Comparison of ENCODE assay signal across 20 cellular contexts in genomic region chr5:176474476-176474875, GRCh38. TPM values are rescaled to one million over a fixed set of nuclear protein-coding genes. Genes with fewer than 3 reads are reported as not detected.
DNase-seq lines count a peak whose midpoint lies in the region; ATAC-seq, FAIRE-seq and TF ChIP-seq lines count a peak whose summit lies in the region.
"Had no signal": no experiment of that assay in that cellular context is flagged by ENCODE, and none has a peak within 500 bp of the region (broad histone marks: within the 10 kb centered on the region; RNA-seq: fewer than 3 reads in every experiment).

No MANE protein-coding gene starts in this region.

- no peak for FAIRE-seq in A549 (lab: Jason Lieb, UNC)
- FAIRE-seq: GM12892, GM19239, H1 had no signal

- H3K4me2 ChIP-seq in A549 (no peak overlapping the region), mammary epithelial cell (ENCODE audit: insufficient read depth, low read depth, low read length) (no peak overlapping the region)
- H3K4me2 ChIP-seq: KMS-11 had no signal

- H3K36me3 Mint-ChIP-seq in HFFc6 (ENCODE audit: low read depth) (peaks cover 33% of the 10 kb centered on the region), type B pancreatic cell (peaks cover 44% of the 10 kb centered on the region)

- ATAC-seq in A549, result no peak
- peak; percentile 14; the same call in 1 of the 3 replicates for ATAC-seq in RWPE2 (ENCODE audit: low read depth)
- ATAC-seq in HG03378 (IDR thresholded peaks at IDR 0.05; ENCODE audit: unreplicated experiment), result no peak
- no peak for ATAC-seq in HG03097 (IDR thresholded peaks at IDR 0.05; ENCODE audit: low FRiP score, unreplicated experiment)

- no peak overlapping the region for H2AFZ ChIP-seq in mammary epithelial cell (ENCODE audit: low read depth, low read length)

- H3K27me3 ChIP-seq in RWPE2 (ENCODE audit: insufficient read depth, poor library complexity, severe bottlenecking), result no peaks in the 10 kb centered on the region
- no peaks in the 10 kb centered on the region for H3K27me3 ChIP-seq in mammary epithelial cell (ENCODE audit: insufficient read depth, low read length)
- H3K27me3 ChIP-seq: Peyer's patch had no signal

- WGBS in A549 (ENCODE audit: missing lambda C conversion rate), result 92% methylated on average over 1 of the region's 1 CpG
- 67% methylated on average over 1 of the region's 1 CpG for WGBS in mammary epithelial cell (ENCODE audit: low coverage, missing lambda C conversion rate)

- no peak for DNase-seq in A549 (ENCODE audit: low read depth in 1 of 2, low spot score in 1 of 2)
- peak; percentile 69 for DNase-seq in HFFc6
- no peak for DNase-seq in RWPE2 (ENCODE audit: low spot score)
- DNase-seq in mammary epithelial cell, result peak; percentile 16
- no peak for DNase-seq in stimulated activated CD4-positive, alpha-beta T cell treated with anti-CD3 and anti-CD28 coated beads, Interleukin-2, amount 100 ng/mL, for 24 hours
- no peak for DNase-seq in type B pancreatic cell (ENCODE audit: extremely low spot score, unreplicated experiment)
- DNase-seq: COR-L47, DMS153, NCI-H2029, NCI-H524 treated with DMSO at 0.1 percent for 48 hours, Peyer's patch, SIG-M5, SW 1271 had no signal

- H3K27ac ChIP-seq in A549, result no peak overlapping the region
- H3K27ac ChIP-seq in RWPE2 (ENCODE audit: poor library complexity, severe bottlenecking), result no peak overlapping the region
- no peak overlapping the region for H3K27ac ChIP-seq in mammary epithelial cell (ENCODE audit: insufficient read depth, low read depth, low read length)
- H3K27ac ChIP-seq: KMS-11, Peyer's patch had no signal

- no peaks in the 10 kb centered on the region for H4K20me1 ChIP-seq in mammary epithelial cell (ENCODE audit: insufficient read depth, low read length)

- H3K79me2 ChIP-seq in mammary epithelial cell (ENCODE audit: insufficient read depth, low read length), result peaks cover 82% of the 10 kb centered on the region

- no peaks in the 10 kb centered on the region; the same call in 2 of the 3 replicates for H3K4me1 ChIP-seq in A549
- peaks cover 3% of the 10 kb centered on the region for H3K4me1 ChIP-seq in RWPE2 (ENCODE audit: insufficient read depth, poor library complexity, severe bottlenecking)
- H3K4me1 ChIP-seq in mammary epithelial cell (ENCODE audit: insufficient read depth, low read length), result no peaks in the 10 kb centered on the region
- H3K4me1 ChIP-seq: Peyer's patch had no signal

- POLR2A ChIA-PET in A549 (lab: Yijun Ruan, JAX), result no interaction called here

- TF ChIP-seq EP300 in A549 (IDR thresholded peaks at IDR 0.05), result no peak

- intact Hi-C loops in mammary epithelial cell (cut with micrococcal nuclease), result no loop called here

- no peak for TF ChIP-seq RAD21 in A549 (conservative IDR thresholded peaks at IDR 0.05 in 1 of 2, IDR thresholded peaks at IDR 0.05 in 1 of 2)

- H3K9me3 Mint-ChIP-seq in HFFc6 (no peaks in the 10 kb centered on the region), type B pancreatic cell (peaks cover 10% of the 10 kb centered on the region)

- H3K27ac Mint-ChIP-seq in HFFc6 (peak overlapping the region; percentile 12), type B pancreatic cell (no peak overlapping the region)

- no TSS peak for BruUV-seq in mammary epithelial cell (replicated peaks; lab: Mats Ljungman, UMichigan)

- H3K9ac ChIP-seq in mammary epithelial cell (ENCODE audit: insufficient read depth, low read length), result no peak overlapping the region
- H3K9ac ChIP-seq: KMS-11 had no signal

- H3K4me3 Mint-ChIP-seq in HFFc6, result no peak overlapping the region
- no peak overlapping the region for H3K4me3 Mint-ChIP-seq in type B pancreatic cell
- H3K4me3 Mint-ChIP-seq: CD14-positive monocyte had no signal

- H3K4me3 ChIP-seq in A549 (no peak overlapping the region), RWPE2 (ENCODE audit: severe bottlenecking) (no peak overlapping the region), mammary epithelial cell (replicated peaks in 1 of 3; ENCODE audit: insufficient read depth in 1 of 3, low read depth in 2 of 3, low read length in 3 of 3) (no peak overlapping the region)
- H3K4me3 ChIP-seq: Peyer's patch had no signal

- TF ChIP-seq CTCF in A549 (IDR thresholded peaks at IDR 0.05), result no peak
- no peak for TF ChIP-seq CTCF in HFFc6 (IDR thresholded peaks at IDR 0.05)
- TF ChIP-seq CTCF in RWPE2 (IDR thresholded peaks at IDR 0.05; ENCODE audit: poor library complexity, severe bottlenecking), result no peak
- TF ChIP-seq CTCF in mammary epithelial cell (conservative IDR thresholded peaks at IDR 0.05 in 1 of 2, IDR thresholded peaks at IDR 0.05 in 1 of 2; ENCODE audit: extremely low read depth in 1 of 2, insufficient read depth in 1 of 2, low read depth in 1 of 2, low read length in 2 of 2), result no peak
- no peak for TF ChIP-seq CTCF in type B pancreatic cell (conservative IDR thresholded peaks at IDR 0.05)

- in situ Hi-C loops in mammary epithelial cell (cut with MboI; ENCODE audit: low sequenced_read_pairs in 2 of 2), result no loop called here

- dilution Hi-C loops in mammary epithelial cell (cut with HindIII; ENCODE audit: low sequenced_read_pairs), result no loop called here

- CTCF ChIA-PET in A549 (lab: Yijun Ruan, JAX) (interaction anchor here (1.7 to 2.6 kb wide), 2 partner anchors 11 to 26 kb away, joined by 8 to 13 read pairs; partner anchors contain the start of gene FAF2), mammary epithelial cell (lab: Charles Lee; ENCODE audit: low non-redundant PET) (no interaction called here)

- H3K4me1 Mint-ChIP-seq in HFFc6 (ENCODE audit: low read depth) (peaks cover 30% of the 10 kb centered on the region), type B pancreatic cell (ENCODE audit: unreplicated experiment) (no peaks in the 10 kb centered on the region)
- H3K4me1 Mint-ChIP-seq: CD14-positive monocyte had no signal

- no peak for TF ChIP-seq POLR2A in A549 (IDR thresholded peaks at IDR 0.05; ENCODE audit: low read length)

- H3K9me3 ChIP-seq in A549 (no peaks in the 10 kb centered on the region), RWPE2 (ENCODE audit: severe bottlenecking) (no peaks in the 10 kb centered on the region), mammary epithelial cell (replicated peaks; ENCODE audit: insufficient read depth, low read length) (no peaks in the 10 kb centered on the region)
- H3K9me3 ChIP-seq: Peyer's patch had no signal

- H3K36me3 ChIP-seq in RWPE2 (ENCODE audit: low read depth) (peaks cover 66% of the 10 kb centered on the region), mammary epithelial cell (ENCODE audit: insufficient read depth, low read length) (peaks cover 2% of the 10 kb centered on the region)

- H3K27me3 Mint-ChIP-seq in HFFc6 (ENCODE audit: insufficient read depth), result no peaks in the 10 kb centered on the region; the same call in 1 of the 2 replicates
- no peaks in the 10 kb centered on the region for H3K27me3 Mint-ChIP-seq in type B pancreatic cell

TF ChIP-seq in A549, 52 proteins besides CTCF, POLR2A, EP300 and RAD21:
- TF ChIP-seq GATA3 (IDR thresholded peaks at IDR 0.05; ENCODE audit: borderline replicate concordance) (peak; percentile 27; the same call in 1 of the 2 replicates), NR3C1 (IDR thresholded peaks at IDR 0.05) (no peak)

RNA-seq across cellular contexts. Expression of gene FAF2, which starts 26.3 kb away (rescaled TPM):
- polyA plus RNA-seq in A549 (2011; rRNA removed) (90.3 and 90.6 TPM in 2 replicates), A549 (2017; fragmentation: RNase III; extraction: RNeasy Plus Mini Kit Qiagen cat#74134 plus additional on column Dnase treatment) (42.4 to 43.6 TPM (median 42.5 TPM) in 3 replicates), mammary epithelial cell (34.9 TPM)
- 19.1 and 24.3 TPM in 2 replicates for polyA plus RNA-seq in A549 (2012; cell fraction: cytosol; rRNA removed)
- polyA plus RNA-seq in A549 (2012; cell fraction: nucleus; rRNA removed), result 19.7 and 28.6 TPM in 2 replicates
- polyA minus RNA-seq in A549 (2011; rRNA and poly(A)+ RNA removed), result 69.9 and 76.2 TPM in 2 replicates
- total RNA-seq in HFFc6 (2021; fragmentation: NEBNext Ultra II Directional; extraction: Animal tissue kit (Norgen Biotek cat#: 25700)), result 10 to 100 TPM; 43.4 to 53.1 (median 49.3) TPM
- total RNA-seq in mammary epithelial cell (10 to 100 TPM; 48.5 to 58.8 TPM), type B pancreatic cell (ENCODE audit: low replicate concordance) (42.0 and 46.5 TPM in 2 replicates)
- 51.6 TPM for polyA minus RNA-seq in mammary epithelial cell

RNA-seq across cellular contexts. Expression of gene CLTB, which starts 58.1 kb away (rescaled TPM):
- 30.9 and 47.4 TPM in 2 replicates for polyA plus RNA-seq in A549 (2011; rRNA removed)
- polyA plus RNA-seq in A549 (2012; cell fraction: cytosol; rRNA removed), result 90.4 and 94.8 TPM in 2 replicates
- 70.3 and 77.1 TPM in 2 replicates for polyA plus RNA-seq in A549 (2012; cell fraction: nucleus; rRNA removed)
- polyA plus RNA-seq in A549 (2017; fragmentation: RNase III; extraction: RNeasy Plus Mini Kit Qiagen cat#74134 plus additional on column Dnase treatment), result 42.2 to 49.8 TPM (median 44.1 TPM) in 3 replicates
- polyA minus RNA-seq in A549 (2011; rRNA and poly(A)+ RNA removed), result 17.0 and 19.8 TPM in 2 replicates
- total RNA-seq in HFFc6 (2021; fragmentation: NEBNext Ultra II Directional; extraction: Animal tissue kit (Norgen Biotek cat#: 25700)), result 100 to 1,000 TPM; 178 to 226 (median 202) TPM
- 100 to 1,000 TPM; 166 to 323 TPM for total RNA-seq in mammary epithelial cell
- 332 TPM for polyA plus RNA-seq in mammary epithelial cell
- polyA minus RNA-seq in mammary epithelial cell, result 114 TPM
- total RNA-seq in type B pancreatic cell (ENCODE audit: low replicate concordance), result 38.1 and 71.3 TPM in 2 replicates

Comparison
In these comparisons a context has a peak if more than half of its experiments do, and no peak if none do; other contexts are left out.
1. DNase-seq: peak in HFFc6 (single experiment) and mammary epithelial cell (single experiment); none in A549 (0 of 2), RWPE2 (single experiment), stimulated activated CD4-positive, alpha-beta T cell treated with anti-CD3 and anti-CD28 coated beads, Interleukin-2, amount 100 ng/mL, for 24 hours (0 of 2) and type B pancreatic cell (single experiment).